In genomic region chr12:118061876-118062791, GRCh38 we compare ENCODE assay signal across 8 cellular contexts. TPM values are rescaled to one million over a fixed set of nuclear protein-coding genes. Genes with fewer than 3 reads are reported as not detected.
A peak's percentile ranks its signal among the peaks of the same experiment; 100 is the strongest.
DNase-seq lines count a peak whose midpoint lies in the region; ATAC-seq and TF ChIP-seq lines count a peak whose summit lies in the region.

No MANE protein-coding gene starts in this region.

- H3K4me1 Mint-ChIP-seq in endothelial cell (ENCODE audit: unreplicated experiment): peaks cover 54% of the 10 kb centered on the region

- peak overlapping the region; percentile 98 for H3K27ac Mint-ChIP-seq in endothelial cell (ENCODE audit: unreplicated experiment)

- no peaks in the 10 kb centered on the region for H3K27me3 ChIP-seq in HUES48 (ENCODE audit: control insufficient read depth, insufficient read depth, low read length)

- peak overlapping the region; percentile 94 for H3K4me3 Mint-ChIP-seq in endothelial cell (ENCODE audit: unreplicated experiment)

- peak overlapping the region; percentile 85 for H3K9ac ChIP-seq in HUES48 (ENCODE audit: low read depth, low read length)

- H3K36me3 ChIP-seq in HUES48 (ENCODE audit: control insufficient read depth, insufficient read depth, low read length): peaks cover 26% of the 10 kb centered on the region

- H3K36me3 Mint-ChIP-seq in endothelial cell (ENCODE audit: low read depth, unreplicated experiment): peaks cover 23% of the 10 kb centered on the region

- H3K9me3 ChIP-seq in HUES48 (ENCODE audit: control insufficient read depth, insufficient read depth, low read length): no peaks in the 10 kb centered on the region

- TF ChIP-seq CTCF in endothelial cell (IDR thresholded peaks at IDR 0.05; ENCODE audit: unreplicated experiment): no peak

- H3K27ac ChIP-seq in HUES48 (ENCODE audit: low read depth, low read length): peak overlapping the region; percentile 97

- peak; percentile 79 for DNase-seq in DMS79 (lab: John Stamatoyannopoulos, UW)
- peak; percentile 3 for DNase-seq in T-helper 9 cell
- peak; percentile 46 for DNase-seq in endothelial cell (ENCODE audit: low spot score)
- DNase-seq in medulla oblongata (ENCODE audit: extremely low spot score): peak; percentile 66
- peak; percentile 69 for DNase-seq in superior temporal gyrus (ENCODE audit: extremely low spot score)
- DNase-seq in NCI-H524 treated with DMSO at 0.1 percent for 48 hours (lab: John Stamatoyannopoulos, UW): no peak

- peaks cover 24% of the 10 kb centered on the region for H3K27me3 Mint-ChIP-seq in endothelial cell (ENCODE audit: unreplicated experiment)

- no peak for ATAC-seq in GM21526 (IDR thresholded peaks at IDR 0.05; ENCODE audit: low FRiP score, unreplicated experiment)

- peak overlapping the region; percentile 86 for H3K4me3 ChIP-seq in HUES48 (ENCODE audit: low read depth, low read length)

- H3K9me3 Mint-ChIP-seq in endothelial cell (ENCODE audit: unreplicated experiment): no peaks in the 10 kb centered on the region

- peaks cover 28% of the 10 kb centered on the region for H3K4me1 ChIP-seq in HUES48 (ENCODE audit: control insufficient read depth, insufficient read depth, low read length)

RNA-seq across cellular contexts. Expression of gene WSB2, which starts 1.2 kb away (rescaled TPM):
- total RNA-seq in endothelial cell (ENCODE audit: unreplicated experiment): 76.7 TPM

RNA-seq across cellular contexts. Expression of gene VSIG10, which starts 41.7 kb away (rescaled TPM):
- total RNA-seq in endothelial cell (ENCODE audit: unreplicated experiment): 65.0 TPM

RNA-seq across cellular contexts. Expression of gene RFC5, which starts 45.6 kb away (rescaled TPM):
- total RNA-seq in endothelial cell (ENCODE audit: unreplicated experiment): 8.3 TPM
